1 cellular context compared by ENCODE assay signal in genomic region chr13:105474983-105475382, GRCh38.
TF ChIP-seq lines count a peak whose summit lies in the region.

No MANE protein-coding gene starts in this region.

TF ChIP-seq in H1, 55 proteins besides CTCF, POLR2A, EP300 and RAD21 (continued from another document):
- TF ChIP-seq POLR2AphosphoS5 (IDR thresholded peaks at IDR 0.05; ENCODE audit: low read depth, low read length) = no peak
- no peak for TF ChIP-seq HDAC6 (IDR thresholded peaks at IDR 0.05; ENCODE audit: low read depth, low read length)
- no peak for TF ChIP-seq CBX5 (IDR thresholded peaks at IDR 0.05; ENCODE audit: low read depth, low read length)
- TF ChIP-seq CHD1 (IDR thresholded peaks at IDR 0.05; ENCODE audit: low read depth, low read length) = no peak
- TF ChIP-seq YY1 (IDR thresholded peaks at IDR 0.05; ENCODE audit: low read depth, low read length) = no peak
- TF ChIP-seq MAX (IDR thresholded peaks at IDR 0.05) = no peak
- no peak for TF ChIP-seq KDM4A (IDR thresholded peaks at IDR 0.05; ENCODE audit: low read depth, low read length, severe bottlenecking)
- TF ChIP-seq CTBP2 (IDR thresholded peaks at IDR 0.05; ENCODE audit: borderline replicate concordance, insufficient read depth, insufficient read length, low read length) = no peak
- no peak for TF ChIP-seq TEAD4 (IDR thresholded peaks at IDR 0.05; ENCODE audit: low read depth, low read length)
- TF ChIP-seq SIX5 (IDR thresholded peaks at IDR 0.05; ENCODE audit: low read depth, low read length) = no peak
- no peak for TF ChIP-seq SP1 (IDR thresholded peaks at IDR 0.05; ENCODE audit: low read depth, low read length)
- TF ChIP-seq POU5F1 (IDR thresholded peaks at IDR 0.05; ENCODE audit: low read depth, low read length) = no peak
- TF ChIP-seq CHD7 (IDR thresholded peaks at IDR 0.05; ENCODE audit: insufficient replicate concordance, low read length) = no peak
- TF ChIP-seq CEBPB (IDR thresholded peaks at IDR 0.05; ENCODE audit: low read depth, low read length) = no peak
- no peak for TF ChIP-seq CREB1 (IDR thresholded peaks at IDR 0.05)
- TF ChIP-seq FOSL1 (IDR thresholded peaks at IDR 0.05; ENCODE audit: insufficient read depth, low read depth, low read length) = no peak
TF ChIP-seq in H1: peak in this region for 0.
